ENCODE assay signal across 32 cellular contexts in genomic region chr3:46119709-46120498, GRCh38.
"Had no signal": no experiment of that assay in that cellular context is flagged by ENCODE, and none has a peak within 500 bp of the region (broad histone marks: within the 10 kb centered on the region; RNA-seq: fewer than 3 reads in every experiment).

No MANE protein-coding gene starts in this region.

- H3K4me1 ChIP-seq: body of pancreas had no signal

- DNase-seq: activated CD4-positive, alpha-beta memory T cell treated with anti-CD3 and anti-CD28 coated beads for 36 hours; activated CD4-positive, alpha-beta T cell treated with anti-CD3 and anti-CD28 coated beads for 36 hours; activated CD4-positive, alpha-beta T cell treated with anti-CD3 and anti-CD28 coated beads, Interleukin-2, amount 10 ng/mL, durations not matched to agents 24 days and 14 days; activated CD4-positive, CD25-positive, alpha-beta regulatory T cell; activated CD4-positive, CD25-positive, alpha-beta regulatory T cell treated with anti-CD3 and anti-CD28 coated beads, Interleukin-2, amount 50 U/mL, for 72 hours; activated CD8-positive, alpha-beta memory T cell treated with anti-CD3 and anti-CD28 coated beads, Interleukin-2, amount 10 ng/mL, durations not matched to agents 7 days and 5 days; activated CD8-positive, alpha-beta memory T cell treated with anti-CD3 and anti-CD28 coated beads, Interleukin-2, amount 50 U/mL, for 4 hours; activated CD8-positive, alpha-beta T cell treated with anti-CD3 and anti-CD28 coated beads, Interleukin-2, amount 10 ng/mL, durations not matched to agents 7 days and 5 days; activated effector memory CD4-positive, alpha-beta T cell treated with anti-CD3 and anti-CD28 coated beads, Interleukin-2, amount 50 U/mL, for 16 hours; activated naive CD4-positive, alpha-beta T cell treated with anti-CD3 and anti-CD28 coated beads for 36 hours; activated naive CD8-positive, alpha-beta T cell treated with anti-CD3 and anti-CD28 coated beads for 36 hours; activated naive CD8-positive, alpha-beta T cell treated with anti-CD3 and anti-CD28 coated beads, Interleukin-2, amount 50 U/mL, for 24 hours; activated T-cell treated with anti-CD3 and anti-CD28 coated beads, Interleukin-2, amount 50 U/mL, for 1 hour; activated T-cell treated with anti-CD3 and anti-CD28 coated beads, Interleukin-2, amount 50 U/mL, for 48 hours; adrenal gland; amygdala; aorta; body of pancreas; effector CD8-positive, alpha-beta T cell; gastrocnemius medialis; glutamatergic neuron; heart left ventricle; T-helper 2 cell had no signal

- H3K9me3 Mint-ChIP-seq: activated CD4-positive, alpha-beta memory T cell treated with anti-CD3 and anti-CD28 coated beads for 36 hours; activated naive CD4-positive, alpha-beta T cell treated with anti-CD3 and anti-CD28 coated beads for 36 hours; activated naive CD4-positive, alpha-beta T cell treated with anti-CD3 and anti-CD28 coated beads, Interleukin-2, amount 50 U/mL, for 24 hours; activated naive CD8-positive, alpha-beta T cell treated with anti-CD3 and anti-CD28 coated beads for 36 hours; activated naive CD8-positive, alpha-beta T cell treated with anti-CD3 and anti-CD28 coated beads, Interleukin-2, amount 50 U/mL, for 24 hours; activated T-helper 2 cell treated with anti-CD3 and anti-CD28 coated beads, Interferon-gamma antibody, Interleukin-2, Interleukin-4, amounts not matched to agents 10 μg/mL and 5 μg/mL and 100 μg/mL, durations not matched to agents 14 hours and 24 hours and 36 hours had no signal

- H3K9me3 ChIP-seq: adrenal gland, body of pancreas, gastrocnemius medialis, heart left ventricle had no signal

- H3K4me3 ChIP-seq: adrenal gland, body of pancreas, coronary artery, gastrocnemius medialis, heart left ventricle had no signal

- H3K36me3 Mint-ChIP-seq: activated CD4-positive, alpha-beta memory T cell treated with anti-CD3 and anti-CD28 coated beads for 36 hours; activated naive CD4-positive, alpha-beta T cell treated with anti-CD3 and anti-CD28 coated beads, Interleukin-2, amount 50 U/mL, for 24 hours; activated naive CD8-positive, alpha-beta T cell treated with anti-CD3 and anti-CD28 coated beads for 36 hours had no signal

- H3K27me3 Mint-ChIP-seq: central memory CD8-positive, alpha-beta T cell had no signal

- H3K4me3 Mint-ChIP-seq: activated CD4-positive, alpha-beta memory T cell treated with anti-CD3 and anti-CD28 coated beads for 36 hours; activated CD4-positive, alpha-beta T cell treated with anti-CD3 and anti-CD28 coated beads for 36 hours; activated CD4-positive, alpha-beta T cell treated with anti-CD3 and anti-CD28 coated beads, Interleukin-2, amount 10 ng/mL, durations not matched to agents 24 days and 14 days; activated CD8-positive, alpha-beta memory T cell treated with anti-CD3 and anti-CD28 coated beads, Interleukin-2, amount 10 ng/mL, durations not matched to agents 7 days and 5 days; activated CD8-positive, alpha-beta T cell treated with anti-CD3 and anti-CD28 coated beads, Interleukin-2, amount 10 ng/mL, durations not matched to agents 7 days and 5 days; activated naive CD4-positive, alpha-beta T cell treated with anti-CD3 and anti-CD28 coated beads for 36 hours; activated naive CD4-positive, alpha-beta T cell treated with anti-CD3 and anti-CD28 coated beads, Interleukin-2, amount 50 U/mL, for 24 hours; activated naive CD8-positive, alpha-beta T cell treated with anti-CD3 and anti-CD28 coated beads for 36 hours; activated naive CD8-positive, alpha-beta T cell treated with anti-CD3 and anti-CD28 coated beads, Interleukin-2, amount 50 U/mL, for 24 hours; activated T-helper 1 cell treated with anti-CD3 and anti-CD28 coated beads, Interleukin-12 subunit alpha, Interleukin-12 subunit beta, Interleukin-2, Interleukin-4 antibody, amounts not matched to agents 30 ng/mL and 10 ng/mL and 1 ng/mL, durations not matched to agents 14 hours and 24 hours and 36 hours; central memory CD8-positive, alpha-beta T cell had no signal

- H3K4me1 Mint-ChIP-seq: activated CD4-positive, alpha-beta T cell treated with anti-CD3 and anti-CD28 coated beads for 36 hours; activated naive CD4-positive, alpha-beta T cell treated with anti-CD3 and anti-CD28 coated beads, Interleukin-2, amount 50 U/mL, for 24 hours; activated naive CD8-positive, alpha-beta T cell treated with anti-CD3 and anti-CD28 coated beads for 36 hours; activated naive CD8-positive, alpha-beta T cell treated with anti-CD3 and anti-CD28 coated beads, Interleukin-2, amount 50 U/mL, for 24 hours had no signal

- H3K27me3 ChIP-seq: adrenal gland, body of pancreas, foreskin keratinocyte, gastrocnemius medialis had no signal

- H3K27ac ChIP-seq: adrenal gland, body of pancreas, coronary artery, foreskin keratinocyte, gastrocnemius medialis, heart left ventricle had no signal

- H3K36me3 ChIP-seq: adrenal gland, gastrocnemius medialis, heart left ventricle had no signal

- ATAC-seq: activated CD4-positive, alpha-beta T cell treated with anti-CD3 and anti-CD28 coated beads for 36 hours; activated CD8-positive, alpha-beta memory T cell treated with anti-CD3 and anti-CD28 coated beads, Interleukin-2, amount 10 ng/mL, durations not matched to agents 7 days and 5 days; activated CD8-positive, alpha-beta T cell treated with anti-CD3 and anti-CD28 coated beads, Interleukin-2, amount 10 ng/mL, durations not matched to agents 7 days and 5 days; activated naive CD8-positive, alpha-beta T cell treated with anti-CD3 and anti-CD28 coated beads, Interleukin-2, amount 50 U/mL, for 24 hours; body of pancreas; esophagus mucosa; foreskin keratinocyte; gastrocnemius medialis; heart left ventricle had no signal

- FAIRE-seq: endometrium, endothelial cell of umbilical vein had no signal

- H3K27ac Mint-ChIP-seq: activated CD4-positive, alpha-beta memory T cell treated with anti-CD3 and anti-CD28 coated beads for 36 hours; activated CD4-positive, alpha-beta T cell treated with anti-CD3 and anti-CD28 coated beads for 36 hours; activated CD4-positive, alpha-beta T cell treated with anti-CD3 and anti-CD28 coated beads, Interleukin-2, amount 10 ng/mL, durations not matched to agents 24 days and 14 days; activated CD8-positive, alpha-beta memory T cell treated with anti-CD3 and anti-CD28 coated beads, Interleukin-2, amount 10 ng/mL, durations not matched to agents 7 days and 5 days; activated CD8-positive, alpha-beta T cell treated with anti-CD3 and anti-CD28 coated beads, Interleukin-2, amount 10 ng/mL, durations not matched to agents 7 days and 5 days; activated naive CD4-positive, alpha-beta T cell treated with anti-CD3 and anti-CD28 coated beads for 36 hours; activated naive CD4-positive, alpha-beta T cell treated with anti-CD3 and anti-CD28 coated beads, Interleukin-2, amount 50 U/mL, for 24 hours; activated naive CD8-positive, alpha-beta T cell treated with anti-CD3 and anti-CD28 coated beads for 36 hours; activated naive CD8-positive, alpha-beta T cell treated with anti-CD3 and anti-CD28 coated beads, Interleukin-2, amount 50 U/mL, for 24 hours; activated T-helper 1 cell treated with anti-CD3 and anti-CD28 coated beads, Interleukin-12 subunit alpha, Interleukin-12 subunit beta, Interleukin-2, Interleukin-4 antibody, amounts not matched to agents 30 ng/mL and 10 ng/mL and 1 ng/mL, durations not matched to agents 14 hours and 24 hours and 36 hours; activated T-helper 2 cell treated with anti-CD3 and anti-CD28 coated beads, Interferon-gamma antibody, Interleukin-2, Interleukin-4, amounts not matched to agents 10 μg/mL and 5 μg/mL and 100 μg/mL, durations not matched to agents 14 hours and 24 hours and 36 hours had no signal
